32 cellular contexts compared by ENCODE assay signal in genomic region chr14:73637830-73638229, GRCh38. TPM values are rescaled to one million over a fixed set of nuclear protein-coding genes. Genes with fewer than 3 reads are reported as not detected.
DNase-seq lines count a peak whose midpoint lies in the region; ATAC-seq, FAIRE-seq and TF ChIP-seq lines count a peak whose summit lies in the region.
"Had no signal": no experiment of that assay in that cellular context is flagged by ENCODE, and none has a peak within 500 bp of the region (broad histone marks: within the 10 kb centered on the region; RNA-seq: fewer than 3 reads in every experiment).

No MANE protein-coding gene starts in this region.

- H3K36me3 ChIP-seq in GM23338 (ENCODE audit: insufficient read depth), result no peaks in the 10 kb centered on the region
- H3K36me3 ChIP-seq in liver (ENCODE audit: control insufficient read depth in 4 of 4, insufficient read depth in 3 of 4, low read depth in 1 of 4, low read length in 3 of 4), result no peaks in the 10 kb centered on the region
- H3K36me3 ChIP-seq in heart left ventricle, result no peaks in the 10 kb centered on the region
- H3K36me3 ChIP-seq: BE2C, BLaER1 had no signal

- H3K4me3 ChIP-seq in GM23338 (no peak overlapping the region), liver (ENCODE audit: low read depth in 1 of 3, low read length in 3 of 3) (no peak overlapping the region), heart left ventricle (no peak overlapping the region)
- H3K4me3 ChIP-seq: BLaER1, GM12878 had no signal

- intact Hi-C loops in heart left ventricle (cut with DNase I), result no loop called here

- no peak for TF ChIP-seq POLR2A in heart left ventricle (IDR thresholded peaks at IDR 0.05)

- H3K79me2 ChIP-seq in GM23338 (replicated peaks; ENCODE audit: insufficient read depth), result no peaks in the 10 kb centered on the region

- H3K27me3 ChIP-seq in GM23338 (ENCODE audit: insufficient read depth) (no peaks in the 10 kb centered on the region), liver (ENCODE audit: control insufficient read depth in 4 of 4, insufficient read depth in 4 of 4, low read length in 3 of 4) (no peaks in the 10 kb centered on the region), heart left ventricle (peaks cover 0 to 8% (median 0%) of the 10 kb centered on the region in 9 donors)
- H3K27me3 ChIP-seq: BE2C had no signal

- no peaks in the 10 kb centered on the region for H4K20me1 ChIP-seq in GM23338 (replicated peaks; ENCODE audit: insufficient read depth)
- H4K20me1 ChIP-seq: BLaER1 had no signal

- FAIRE-seq in HTR-8/SVneo (lab: Jason Lieb, UNC), result peak; percentile 77
- peak; percentile 86 for FAIRE-seq in urothelium cell line (lab: Jason Lieb, UNC)
- FAIRE-seq: A204.1, GM12878, GM12892, GM18507 had no signal

- peaks cover 6% of the 10 kb centered on the region for H3K27me3 Mint-ChIP-seq in GM23338 (ENCODE audit: insufficient read depth, low read depth, poor library complexity)

- H3K4me1 Mint-ChIP-seq in GM23338, result peaks cover 6% of the 10 kb centered on the region; the same call in 1 of the 3 replicates

- no peaks in the 10 kb centered on the region for H3K9me2 ChIP-seq in GM23338 (ENCODE audit: insufficient read depth)

- H3K9me3 Mint-ChIP-seq in GM23338, result no peaks in the 10 kb centered on the region
- H3K9me3 Mint-ChIP-seq: CD4-positive, CD25-positive, alpha-beta regulatory T cell; CD8-positive, alpha-beta memory T cell had no signal

- H3F3A ChIP-seq in GM23338 (replicated peaks; ENCODE audit: low read depth), result peaks cover 11% of the 10 kb centered on the region

- DNase-seq in GM23338 (ENCODE audit: low spot score) (no peak), HTR-8/SVneo (ENCODE audit: insufficient read length, low spot score) (no peak), urothelium cell line (ENCODE audit: low spot score) (no peak), activated T-cell treated with anti-CD3 and anti-CD28 coated beads for 4 hours (no peak), heart left ventricle (no peak), GOT3 (lab: John Stamatoyannopoulos, UW) (no peak)
- DNase-seq: 8988T; ACHN; BE2C; C1 segment of cervical spinal cord; CD4-positive, alpha-beta memory T cell; CD4-positive, CD25-positive, alpha-beta regulatory T cell; CD8-positive, alpha-beta memory T cell; COR-L47; DMS 273 treated with DMSO at 0.1 percent for 48 hours; DMS153; DMS53; DMS79; DND-41; EL; GDM1 had no signal

- H3K27ac Mint-ChIP-seq in GM23338, result no peak overlapping the region
- H3K27ac Mint-ChIP-seq: CD14-positive monocyte; CD4-positive, alpha-beta memory T cell; CD4-positive, CD25-positive, alpha-beta regulatory T cell had no signal

- no peaks in the 10 kb centered on the region for H3K36me3 Mint-ChIP-seq in GM23338 (ENCODE audit: low read depth)
- H3K36me3 Mint-ChIP-seq: CD14-positive monocyte; CD4-positive, alpha-beta memory T cell; CD4-positive, CD25-positive, alpha-beta regulatory T cell; CD8-positive, alpha-beta memory T cell had no signal

- H3K9me3 ChIP-seq in liver (ENCODE audit: control insufficient read depth in 4 of 4, low read length in 3 of 4) (no peaks in the 10 kb centered on the region), heart left ventricle (no peaks in the 10 kb centered on the region)
- H3K9me3 ChIP-seq: BE2C, BLaER1 had no signal

- H3K4me1 ChIP-seq in GM23338 (ENCODE audit: insufficient read depth), result peaks cover 6% of the 10 kb centered on the region; the same call in 1 of the 2 replicates
- peaks cover 0 to 18% (median 14%) of the 10 kb centered on the region in 4 donors for H3K4me1 ChIP-seq in liver (ENCODE audit: control insufficient read depth in 4 of 4, insufficient read depth in 4 of 4, low read length in 3 of 4)
- peaks cover 0 to 18% (median 5%) of the 10 kb centered on the region in 12 donors for H3K4me1 ChIP-seq in heart left ventricle
- H3K4me1 ChIP-seq: BE2C had no signal

- H3K4me2 ChIP-seq in GM23338, result no peak overlapping the region
- H3K4me2 ChIP-seq: BLaER1 had no signal

- 69% methylated on average over 5 of the region's 5 CpGs for WGBS in liver
- 79 to 87% (median 83%) methylated on average over 5 of the region's 5 CpGs for WGBS in heart left ventricle, 4 donors

- ATAC-seq in GM23338 (no peak), heart left ventricle (no peak)
- ATAC-seq: GM12878 had no signal

- H3K9ac ChIP-seq in liver (ENCODE audit: low read depth in 1 of 2, low read length in 2 of 2), result no peak overlapping the region
- H3K9ac ChIP-seq: BLaER1 had no signal

- H3K27ac ChIP-seq in GM23338 (ENCODE audit: low read depth) (no peak overlapping the region), liver (ENCODE audit: low read depth in 1 of 2, low read length in 2 of 2) (no peak overlapping the region), heart left ventricle (no peak overlapping the region)
- H3K27ac ChIP-seq: BLaER1 had no signal

- no peak overlapping the region for H3K4me3 Mint-ChIP-seq in GM23338
- H3K4me3 Mint-ChIP-seq: CD14-positive monocyte; CD4-positive, alpha-beta memory T cell; CD8-positive, alpha-beta memory T cell had no signal

- peak overlapping the region; percentile 87 for H2AFZ ChIP-seq in GM23338

- TF ChIP-seq RAD21 in liver (IDR thresholded peaks at IDR 0.05), result peak in 1 of 2 donors; percentile 5

- no peak for TF ChIP-seq CTCF in GM23338 (conservative IDR thresholded peaks at IDR 0.05; ENCODE audit: low read depth in 2 of 2)
- TF ChIP-seq CTCF in liver (IDR thresholded peaks at IDR 0.05; ENCODE audit: low read depth, low read length, missing input control), result no peak
- TF ChIP-seq CTCF in heart left ventricle (IDR thresholded peaks at IDR 0.05), result no peak

TF ChIP-seq in GM23338, 12 proteins besides CTCF, POLR2A, EP300 and RAD21:
- TF ChIP-seq EZH2 (IDR thresholded peaks at IDR 0.05; ENCODE audit: low read depth, unreplicated experiment) (no peak), ZNF331 (CRISPR knock-in tag; IDR thresholded peaks at IDR 0.05; ENCODE audit: low read depth) (no peak)

TF ChIP-seq in liver, 16 proteins besides CTCF, POLR2A, EP300 and RAD21:
- TF ChIP-seq SP1 (IDR thresholded peaks at IDR 0.05) (peak; percentile 29), FOXA2 (IDR thresholded peaks at IDR 0.05) (no peak), HNF4A (conservative IDR thresholded peaks at IDR 0.05) (peak; percentile 27 to 58), JUND (IDR thresholded peaks at IDR 0.05) (no peak), RXRA (IDR thresholded peaks at IDR 0.05) (no peak), EGR1 (IDR thresholded peaks at IDR 0.05; ENCODE audit: low read depth in 2 of 2) (no peak), NR2F2 (IDR thresholded peaks at IDR 0.05) (no peak), HNF4G (IDR thresholded peaks at IDR 0.05) (no peak)
- TF ChIP-seq, protein P1, sequence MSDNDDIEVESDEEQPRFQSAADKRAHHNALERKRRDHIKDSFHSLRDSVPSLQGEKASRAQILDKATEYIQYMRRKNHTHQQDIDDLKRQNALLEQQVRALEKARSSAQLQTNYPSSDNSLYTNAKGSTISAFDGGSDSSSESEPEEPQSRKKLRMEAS (IDR thresholded peaks at IDR 0.05), result no peak
- TF ChIP-seq, protein P2, sequence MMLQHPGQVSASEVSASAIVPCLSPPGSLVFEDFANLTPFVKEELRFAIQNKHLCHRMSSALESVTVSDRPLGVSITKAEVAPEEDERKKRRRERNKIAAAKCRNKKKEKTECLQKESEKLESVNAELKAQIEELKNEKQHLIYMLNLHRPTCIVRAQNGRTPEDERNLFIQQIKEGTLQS (IDR thresholded peaks at IDR 0.05), result no peak

RNA-seq across cellular contexts. Expression of gene DNAL1, which starts 7.0 kb away (rescaled TPM):
- total RNA-seq in GM23338 (2014; rRNA removed; shearing (Covaris generic)), result 7.6 and 10.6 TPM in 2 replicates
- polyA plus RNA-seq in GM23338 (2016; fragmentation: Nextera tagmentation; extraction: Ambion mirVana), result 23.6 and 29.3 TPM in 2 replicates
- 1 to 10 TPM; 2.6 to 3.4 TPM for total RNA-seq in liver
- 1 to 10 TPM; 1.9 to 2.1 TPM for polyA plus RNA-seq in liver
- total RNA-seq in heart left ventricle, result 10 to 100 TPM in 7 of 9 donors, 1 to 10 TPM in 2; 5.2 to 24.5 (median 13.3) TPM
- polyA plus RNA-seq in heart left ventricle, result 10 to 100 TPM in 1 of 2 donors, 1 to 10 TPM in 1; 8.9 to 19.2 TPM

RNA-seq across cellular contexts. Expression of gene ACOT6, which starts 25.5 kb away (rescaled TPM):
- total RNA-seq in GM23338 (2014; rRNA removed; shearing (Covaris generic)), result 0.83 TPM in 1 of 2 replicates, not detected in the other
- polyA plus RNA-seq in GM23338 (2016; fragmentation: Nextera tagmentation; extraction: Ambion mirVana) (0.24 and 0.44 TPM in 2 replicates), liver (1 to 10 TPM in 1 of 2 donors, under 1 TPM in 1; 0.65 to 1.1 TPM), heart left ventricle (not detected)
- total RNA-seq in liver (1 to 10 TPM in 1 of 2 donors, not detected in 1; 1.1 TPM), heart left ventricle (under 1 TPM in 1 of 9 donors, not detected in 8; 0.36 TPM)
- total RNA-seq: A673; CD4-positive, alpha-beta memory T cell; CD4-positive, CD25-positive, alpha-beta regulatory T cell; CD8-positive, alpha-beta memory T cell; Daoy; G401; GM12878 had no signal
- polyA plus RNA-seq: AG04450; CD14-positive monocyte; CD4-positive, alpha-beta memory T cell; CD8-positive, alpha-beta memory T cell; GM12878 had no signal

RNA-seq across cellular contexts. Expression of gene ACOT4, which starts 46.2 kb away (rescaled TPM):
- total RNA-seq in GM23338 (2014; rRNA removed; shearing (Covaris generic)), result 1.6 and 3.7 TPM in 2 replicates
- 0.97 and 1.0 TPM in 2 replicates for polyA plus RNA-seq in GM23338 (2016; fragmentation: Nextera tagmentation; extraction: Ambion mirVana)
- total RNA-seq in liver, result 10 to 100 TPM in 1 of 2 donors, 1 to 10 TPM in 1; 2.5 to 12.9 TPM
- 10 to 100 TPM in 1 of 2 donors, 1 to 10 TPM in 1; 8.9 to 12.6 TPM for polyA plus RNA-seq in liver
- 1 to 10 TPM in 3 of 9 donors, under 1 TPM in 6; 0.35 to 2.4 (median 0.95) TPM for total RNA-seq in heart left ventricle
- polyA plus RNA-seq in heart left ventricle, result under 1 TPM; 0.27 to 0.62 TPM
- total RNA-seq: G401 had no signal
